19 cellular contexts compared by ENCODE assay signal in genomic region chr4:123501733-123502132, GRCh38.
A peak's percentile ranks its signal among the peaks of the same experiment; 100 is the strongest.
DNase-seq lines count a peak whose midpoint lies in the region; ATAC-seq, FAIRE-seq and TF ChIP-seq lines count a peak whose summit lies in the region.
"Had no signal": no experiment of that assay in that cellular context is flagged by ENCODE, and none has a peak within 500 bp of the region (broad histone marks: within the 10 kb centered on the region; RNA-seq: fewer than 3 reads in every experiment).

No MANE protein-coding gene starts in this region.

- intact Hi-C loops in left cardiac atrium (cut with DNase I): no loop called here

- peaks cover 48% of the 10 kb centered on the region for H3K36me3 Mint-ChIP-seq in WTC11
- H3K36me3 Mint-ChIP-seq in mesothelial cell of epicardium: peaks cover 4% of the 10 kb centered on the region

- no peak overlapping the region for H3K9ac ChIP-seq in HUES6 (ENCODE audit: low read length)

- no peaks in the 10 kb centered on the region for H3K36me3 ChIP-seq in HUES6 (ENCODE audit: control insufficient read depth, insufficient read depth, low read length)

- no peak overlapping the region for H3K4me3 ChIP-seq in HUES6 (ENCODE audit: low read depth, low read length)
- H3K4me3 ChIP-seq: A549 had no signal

- peaks cover 21% of the 10 kb centered on the region for H3K4me1 ChIP-seq in HUES6 (ENCODE audit: control insufficient read depth, insufficient read depth, low read length)
- H3K4me1 ChIP-seq: A549 had no signal

- CTCF ChIA-PET in WTC11 (lab: Charles Lee): interaction anchor here (1.2 kb wide), 1 partner anchor 105 kb away, joined by 4 read pairs; the partner anchor contains the start of gene SPRY1

- H3K27me3 Mint-ChIP-seq in WTC11 (ENCODE audit: low read depth) (peaks cover 4% of the 10 kb centered on the region; the same call in 1 of the 2 replicates), mesothelial cell of epicardium (ENCODE audit: low read depth) (no peaks in the 10 kb centered on the region)

- H3K27ac Mint-ChIP-seq in WTC11: peak overlapping the region; percentile 80
- H3K27ac Mint-ChIP-seq in mesothelial cell of epicardium: peak overlapping the region; percentile 18
- H3K27ac Mint-ChIP-seq: CD4-positive, alpha-beta T cell had no signal

- in situ Hi-C loops in KBM-7 (cut with MboI; ENCODE audit: low pct_unique_long_range_greater_than_20kb, low sequenced_read_pairs): no loop called here

- no peaks in the 10 kb centered on the region for H3K27me3 ChIP-seq in HUES6 (ENCODE audit: control insufficient read depth, insufficient read depth, low read length)

- H3K4me1 Mint-ChIP-seq in WTC11: peaks cover 37% of the 10 kb centered on the region
- peaks cover 26% of the 10 kb centered on the region for H3K4me1 Mint-ChIP-seq in mesothelial cell of epicardium

- peak; percentile 58 for FAIRE-seq in G401.6 (lab: Jason Lieb, UNC)
- FAIRE-seq: A549, D721Med, GM12892 had no signal

- TF ChIP-seq CTCF in WTC11 (IDR thresholded peaks at IDR 0.05) (no peak), mesothelial cell of epicardium (IDR thresholded peaks at IDR 0.05; ENCODE audit: unreplicated experiment) (no peak)

- ATAC-seq in WTC11: no peak
- ATAC-seq in left cardiac atrium: no peak
- ATAC-seq in GM21576 (IDR thresholded peaks at IDR 0.05; ENCODE audit: unreplicated experiment): no peak
- ATAC-seq: A549 had no signal

- 0 out of 2 replicates have a peak overlapping the region, but pooled peaks have one; percentile 30 for H3K27ac ChIP-seq in HUES6 (ENCODE audit: low read depth, low read length)
- H3K27ac ChIP-seq: 22Rv1, A549, C4-2B, HL-60 had no signal

- POLR2A ChIA-PET in WTC11 (lab: Charles Lee): interaction anchor here (0.6 to 0.7 kb wide), 2 partner anchors 23 to 90 kb away, joined by 4 to 7 read pairs; no protein-coding TSS in a partner anchor

- H3K4me3 Mint-ChIP-seq in WTC11: no peak overlapping the region
- H3K4me3 Mint-ChIP-seq in mesothelial cell of epicardium: no peak overlapping the region
- H3K4me3 Mint-ChIP-seq: CD4-positive, alpha-beta T cell had no signal

- H3K9me3 ChIP-seq in HUES6 (ENCODE audit: control insufficient read depth, insufficient read depth, low read depth, low read length): peaks cover 38% of the 10 kb centered on the region
- H3K9me3 ChIP-seq: A549, Caco-2 had no signal

- DNase-seq in WTC11 (ENCODE audit: low spot score) (no peak), mesothelial cell of epicardium (ENCODE audit: low spot score in 2 of 2, unreplicated experiment in 2 of 2) (no peak), amygdala (lab: John Stamatoyannopoulos, UW) (no peak), KBM-7 (no peak), left cardiac atrium (no peak)
- DNase-seq: AML-193; Caco-2; CD4-positive, alpha-beta T cell; GDM1; HCEC 1CT had no signal

- H3K9me3 Mint-ChIP-seq in WTC11 (peaks cover 44% of the 10 kb centered on the region), mesothelial cell of epicardium (peaks cover 22% of the 10 kb centered on the region)

TF ChIP-seq in WTC11, 78 proteins besides CTCF, POLR2A, EP300 and RAD21:
- TF ChIP-seq ZNF281 (CRISPR knock-in tag; IDR thresholded peaks at IDR 0.05): no peak
- no peak for TF ChIP-seq ZNF416 (CRISPR knock-in tag; IDR thresholded peaks at IDR 0.05)
- TF ChIP-seq EMX1 (CRISPR knock-in tag; IDR thresholded peaks at IDR 0.05): no peak
